27 cellular contexts compared by ENCODE assay signal in genomic region chr2:55105456-55105855, GRCh38.
"Had no signal": no experiment of that assay in that cellular context is flagged by ENCODE, and none has a peak within 500 bp of the region (broad histone marks: within the 10 kb centered on the region; RNA-seq: fewer than 3 reads in every experiment).

No MANE protein-coding gene starts in this region.

- H3K27ac ChIP-seq: ascending aorta, body of pancreas had no signal

- H3K9me3 ChIP-seq: ascending aorta, body of pancreas, MG63 had no signal

- H3K4me3 Mint-ChIP-seq: activated B cell treated with CpG ODN at 0.5 μM for 24 hours; activated CD4-positive, alpha-beta T cell treated with anti-CD3 and anti-CD28 coated beads, Interleukin-2, amount 10 ng/mL, durations not matched to agents 24 days and 14 days; activated CD8-positive, alpha-beta memory T cell treated with anti-CD3 and anti-CD28 coated beads, Interleukin-2, amount 10 ng/mL, durations not matched to agents 7 days and 5 days; activated naive CD4-positive, alpha-beta T cell treated with anti-CD3 and anti-CD28 coated beads, Interleukin-2, amount 50 U/mL, for 24 hours; activated T-cell treated with anti-CD3 and anti-CD28 coated beads, Interleukin-2, amount 50 U/mL, for 24 hours; activated T-helper 1 cell treated with anti-CD3 and anti-CD28 coated beads, Interleukin-12 subunit alpha, Interleukin-12 subunit beta, Interleukin-2, Interleukin-4 antibody, amounts not matched to agents 30 ng/mL and 10 ng/mL and 1 ng/mL, durations not matched to agents 14 hours and 24 hours and 36 hours; T-helper 1 cell treated with Interleukin-12 subunit alpha and Interleukin-12 subunit beta and Interleukin-4 antibody, amounts not matched to agents 30 μg/mL and 1 μg/mL, for 36 hours had no signal

- H3K36me3 Mint-ChIP-seq: activated CD8-positive, alpha-beta memory T cell treated with anti-CD3 and anti-CD28 coated beads, Interleukin-2, amount 10 ng/mL, durations not matched to agents 7 days and 5 days; activated naive CD4-positive, alpha-beta T cell treated with anti-CD3 and anti-CD28 coated beads, Interleukin-2, amount 50 U/mL, for 24 hours had no signal

- DNase-seq: activated B cell treated with CpG ODN at 0.5 μM for 24 hours; activated CD4-positive, alpha-beta T cell treated with anti-CD3 and anti-CD28 coated beads for 1 hour; activated CD4-positive, alpha-beta T cell treated with anti-CD3 and anti-CD28 coated beads, Interleukin-2, amount 10 ng/mL, durations not matched to agents 24 days and 14 days; activated CD4-positive, alpha-beta T cell treated with anti-CD3 and anti-CD28 coated beads, Interleukin-2, amount 50 U/mL, for 48 hours; activated CD8-positive, alpha-beta memory T cell treated with anti-CD3 and anti-CD28 coated beads, Interleukin-2, amount 10 ng/mL, durations not matched to agents 7 days and 5 days; activated effector memory CD4-positive, alpha-beta T cell treated with Interleukin-2 at 50 U/mL for 16 hours; activated naive CD4-positive, alpha-beta T cell; activated T-cell treated with anti-CD3 and anti-CD28 coated beads, Interleukin-2, amount 50 U/mL, for 24 hours; amniotic stem cell; body of pancreas; central memory CD4-positive, alpha-beta T cell; MG63; NCI-H1105; NCI-H1436; NCI-H187; NCI-H2081; NCI-H510A treated with DMSO at 0.1 percent for 48 hours; NCI-H69; NK-92 treated with Interleukin-12 subunit alpha and Interleukin-12 subunit beta, amount 100 ng/mL, for 24 hours; PC-3; SHP77 treated with DMSO at 0.1 percent for 48 hours; T-helper 9 cell had no signal

- H3K27ac Mint-ChIP-seq: activated B cell treated with CpG ODN at 0.5 μM for 24 hours; activated CD4-positive, alpha-beta T cell treated with anti-CD3 and anti-CD28 coated beads, Interleukin-2, amount 10 ng/mL, durations not matched to agents 24 days and 14 days; activated CD8-positive, alpha-beta memory T cell treated with anti-CD3 and anti-CD28 coated beads, Interleukin-2, amount 10 ng/mL, durations not matched to agents 7 days and 5 days; activated naive CD4-positive, alpha-beta T cell treated with anti-CD3 and anti-CD28 coated beads, Interleukin-2, amount 50 U/mL, for 24 hours; activated T-cell treated with anti-CD3 and anti-CD28 coated beads, Interleukin-2, amount 50 U/mL, for 24 hours; activated T-helper 1 cell treated with anti-CD3 and anti-CD28 coated beads, Interleukin-12 subunit alpha, Interleukin-12 subunit beta, Interleukin-2, Interleukin-4 antibody, amounts not matched to agents 30 ng/mL and 10 ng/mL and 1 ng/mL, durations not matched to agents 14 hours and 24 hours and 36 hours; T-helper 1 cell treated with Interleukin-12 subunit alpha and Interleukin-12 subunit beta and Interleukin-4 antibody, amounts not matched to agents 30 μg/mL and 1 μg/mL, for 36 hours had no signal

- ATAC-seq: activated CD8-positive, alpha-beta memory T cell treated with anti-CD3 and anti-CD28 coated beads, Interleukin-2, amount 10 ng/mL, durations not matched to agents 7 days and 5 days; body of pancreas; PC-3 had no signal

- FAIRE-seq: bronchial epithelial cell had no signal

- H3K4me1 Mint-ChIP-seq: activated CD8-positive, alpha-beta memory T cell treated with anti-CD3 and anti-CD28 coated beads, Interleukin-2, amount 10 ng/mL, durations not matched to agents 7 days and 5 days had no signal

- H3K27me3 ChIP-seq: ascending aorta, body of pancreas, MG63 had no signal

- H3K36me3 ChIP-seq: ascending aorta, MG63 had no signal

- H3K9me3 Mint-ChIP-seq: activated B cell treated with CpG ODN at 0.5 μM for 24 hours; activated CD4-positive, alpha-beta T cell treated with anti-CD3 and anti-CD28 coated beads, Interleukin-2, amount 10 ng/mL, durations not matched to agents 24 days and 14 days; activated naive CD4-positive, alpha-beta T cell treated with anti-CD3 and anti-CD28 coated beads, Interleukin-2, amount 50 U/mL, for 24 hours; activated T-cell treated with anti-CD3 and anti-CD28 coated beads, Interleukin-2, amount 50 U/mL, for 24 hours; activated T-helper 1 cell treated with anti-CD3 and anti-CD28 coated beads, Interleukin-12 subunit alpha, Interleukin-12 subunit beta, Interleukin-2, Interleukin-4 antibody, amounts not matched to agents 30 ng/mL and 10 ng/mL and 1 ng/mL, durations not matched to agents 14 hours and 24 hours and 36 hours; T-helper 1 cell treated with Interleukin-12 subunit alpha and Interleukin-12 subunit beta and Interleukin-4 antibody, amounts not matched to agents 30 μg/mL and 1 μg/mL, for 36 hours had no signal

- H3K27me3 Mint-ChIP-seq: activated B cell treated with CpG ODN at 0.5 μM for 24 hours; activated CD4-positive, alpha-beta T cell treated with anti-CD3 and anti-CD28 coated beads, Interleukin-2, amount 10 ng/mL, durations not matched to agents 24 days and 14 days; activated CD8-positive, alpha-beta memory T cell treated with anti-CD3 and anti-CD28 coated beads, Interleukin-2, amount 10 ng/mL, durations not matched to agents 7 days and 5 days; activated naive CD4-positive, alpha-beta T cell treated with anti-CD3 and anti-CD28 coated beads, Interleukin-2, amount 50 U/mL, for 24 hours; activated T-cell treated with anti-CD3 and anti-CD28 coated beads, Interleukin-2, amount 50 U/mL, for 24 hours had no signal

- H3K4me3 ChIP-seq: ascending aorta, body of pancreas, MG63 had no signal
